8 cellular contexts compared by ENCODE assay signal in the genomic region with DNA sequence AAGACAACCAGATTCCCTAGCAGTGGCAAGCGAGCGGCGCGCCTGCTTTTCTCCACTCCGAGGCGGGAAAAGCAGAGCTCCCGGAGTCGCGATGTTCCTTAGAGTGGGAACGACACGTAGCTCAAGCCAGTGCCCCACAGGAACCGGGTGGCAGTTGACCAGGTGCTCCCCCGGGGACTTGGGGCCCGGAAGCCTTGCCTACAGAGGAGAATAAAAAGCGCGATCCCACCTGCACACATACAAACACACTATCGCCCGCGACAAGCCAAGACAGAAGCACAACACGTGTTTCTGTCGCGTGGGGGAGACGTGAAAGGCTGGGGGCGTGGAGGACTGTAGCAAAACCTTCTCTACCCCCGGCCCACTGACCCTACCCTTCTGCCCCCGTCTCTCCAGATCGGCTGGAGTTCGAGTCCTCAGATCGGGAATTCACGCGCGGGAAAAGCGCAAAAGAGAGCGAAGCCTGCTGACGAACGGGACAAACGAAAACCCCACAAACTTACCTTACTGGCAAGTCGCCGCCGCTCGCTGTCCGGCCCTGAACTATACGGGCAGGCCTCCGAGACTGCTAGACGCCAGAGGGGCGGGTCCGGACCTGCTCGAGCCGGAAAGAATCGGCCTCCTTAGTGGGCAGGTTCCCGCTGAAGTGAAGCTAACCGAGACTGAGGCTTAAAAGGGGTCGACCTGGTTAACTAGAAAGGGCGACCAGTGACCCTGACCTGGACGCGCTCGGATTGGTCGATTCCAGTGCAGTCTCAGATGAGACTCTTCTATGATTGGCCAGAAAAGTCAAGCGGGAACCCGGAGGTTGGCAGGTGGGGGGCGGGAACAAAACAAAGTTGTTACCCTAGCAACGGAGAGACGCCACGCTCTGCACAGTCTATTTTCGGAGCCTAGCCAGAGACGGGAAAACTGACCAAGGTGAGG. TPM values are rescaled to one million over a fixed set of nuclear protein-coding genes. Genes with fewer than 3 reads are reported as not detected.
DNase-seq lines count a peak whose midpoint lies in the region; ATAC-seq, FAIRE-seq and TF ChIP-seq lines count a peak whose summit lies in the region.

TSS of gene DNAAF6 (plus strand) at position 842 of the 927 bp plus-strand sequence. CDS start 6,265 bp downstream, outside the sequence.
A gene with protein sequence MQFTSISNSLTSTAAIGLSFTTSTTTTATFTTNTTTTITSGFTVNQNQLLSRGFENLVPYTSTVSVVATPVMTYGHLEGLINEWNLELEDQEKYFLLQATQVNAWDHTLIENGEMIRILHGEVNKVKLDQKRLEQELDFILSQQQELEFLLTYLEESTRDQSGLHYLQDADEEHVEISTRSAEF (minus strand): TSS at position 664 of the 927 bp plus-strand sequence. CDS start 31,287 bp downstream, outside the sequence.

- H3K36me3 ChIP-seq in mammary epithelial cell (ENCODE audit: insufficient read depth, low read length) = no peaks in the 10 kb centered on the region
- no peaks in the 10 kb centered on the region for H3K36me3 ChIP-seq in keratinocyte (ENCODE audit: control insufficient read depth in 2 of 2, extremely low read depth in 1 of 2, insufficient read depth in 2 of 2, low read length in 2 of 2)

- H2AFZ ChIP-seq in mammary epithelial cell (ENCODE audit: low read depth, low read length) (peak within 1 kb of the TSS; percentile 83), keratinocyte (ENCODE audit: control insufficient read depth, low read length) (peak within 1 kb of the TSS; percentile 88)

- H4K20me1 ChIP-seq in mammary epithelial cell (ENCODE audit: insufficient read depth, low read length) (no peaks in the 10 kb centered on the region), keratinocyte (ENCODE audit: control insufficient read depth, extremely low read depth, insufficient read depth, low read length) (no peaks in the 10 kb centered on the region)

- ATAC-seq in HG02763 (IDR thresholded peaks at IDR 0.05; ENCODE audit: unreplicated experiment) = peak; percentile 95

- no peaks in the 10 kb centered on the region for H3K27me3 ChIP-seq in mammary epithelial cell (ENCODE audit: insufficient read depth, low read length)
- H3K27me3 ChIP-seq in keratinocyte (ENCODE audit: control insufficient read depth, extremely low read depth, insufficient read depth, low read length) = no peaks in the 10 kb centered on the region

- TSS peak; percentile 55 for BruUV-seq in mammary epithelial cell (replicated peaks; lab: Mats Ljungman, UMichigan)

- H3K9ac ChIP-seq in mammary epithelial cell (ENCODE audit: insufficient read depth, low read length) (peak within 1 kb of the TSS; percentile 66), keratinocyte (ENCODE audit: control insufficient read depth, extremely low read depth, insufficient read depth, low read length) (peak within 1 kb of the TSS; percentile 78)

- no peaks in the 10 kb centered on the region for H3K4me1 ChIP-seq in mammary epithelial cell (ENCODE audit: insufficient read depth, low read length)
- H3K4me1 ChIP-seq in keratinocyte (ENCODE audit: control insufficient read depth, extremely low read depth, insufficient read depth, low read length) = no peaks in the 10 kb centered on the region

- H3K9me3 ChIP-seq in mammary epithelial cell (replicated peaks; ENCODE audit: insufficient read depth, low read length) (no peaks in the 10 kb centered on the region), keratinocyte (ENCODE audit: control insufficient read depth, low read depth, low read length) (no peaks in the 10 kb centered on the region)

- TF ChIP-seq CTCF in GM12864 (IDR thresholded peaks at IDR 0.05; ENCODE audit: low read depth, low read length, missing control alignments) (no peak), WI38 (IDR thresholded peaks at IDR 0.05; ENCODE audit: low read depth, low read length) (no peak), mammary epithelial cell (conservative IDR thresholded peaks at IDR 0.05 in 1 of 2, IDR thresholded peaks at IDR 0.05 in 1 of 2; ENCODE audit: extremely low read depth in 1 of 2, insufficient read depth in 1 of 2, low read depth in 1 of 2, low read length in 2 of 2) (no peak), keratinocyte (optimal IDR thresholded peaks at IDR 0.05 in 1 of 3, IDR thresholded peaks at IDR 0.05 in 1 of 3, conservative IDR thresholded peaks at IDR 0.05 in 1 of 3; ENCODE audit: extremely low read depth in 1 of 3, insufficient read depth in 2 of 3, low read length in 3 of 3) (no peak)

- FAIRE-seq in keratinocyte (lab: Jason Lieb, UNC) = no peak

- no peaks in the 10 kb centered on the region for H3K9me1 ChIP-seq in keratinocyte (ENCODE audit: control insufficient read depth, extremely low read depth, insufficient read depth, low read length)

- in situ Hi-C loops in mammary epithelial cell (cut with MboI; ENCODE audit: low sequenced_read_pairs in 2 of 2) = no loop called here

- dilution Hi-C loops in mammary epithelial cell (cut with HindIII; ENCODE audit: low sequenced_read_pairs) (no loop called here), keratinocyte (cut with MboI; ENCODE audit: extremely low pct_ligation_motif_present, low sequenced_read_pairs) (no loop called here)

- DNase-seq in GM12864 (ENCODE audit: low read depth) (peak; percentile 49), NCI-H1436 treated with DMSO at 0.1 percent for 48 hours (lab: John Stamatoyannopoulos, UW) (peak; percentile 74), mammary epithelial cell (peak; percentile 69), keratinocyte (ENCODE audit: low read depth, low spot score) (no peak), NCI-H1694 (lab: John Stamatoyannopoulos, UW) (no peak)
- peak; percentile 13 to 53 (median 33) for DNase-seq in stimulated activated CD4-positive, alpha-beta T cell treated with anti-CD3 and anti-CD28 coated beads, Interleukin-1b, Interleukin-23, amount 100 ng/mL, for 24 hours (ENCODE audit: low read depth in 4 of 4, low spot score in 1 of 4)

- H3K4me3 ChIP-seq in GM12864 (ENCODE audit: low read depth, low read length) (peak within 1 kb of the TSS; percentile 55), WI38 (ENCODE audit: low read depth, low read length) (peak within 1 kb of the TSS; percentile 29), mammary epithelial cell (replicated peaks in 1 of 3; ENCODE audit: insufficient read depth in 1 of 3, low read depth in 2 of 3, low read length in 3 of 3) (peak within 1 kb of the TSS; percentile 45 to 72 (median 53)), keratinocyte (ENCODE audit: control insufficient read depth in 2 of 3, extremely low read depth in 1 of 3, insufficient read depth in 2 of 3, low read depth in 1 of 3, low read length in 3 of 3) (peak within 1 kb of the TSS; percentile 38 to 79 (median 62))

- CTCF ChIA-PET in mammary epithelial cell (lab: Charles Lee; ENCODE audit: low non-redundant PET) = no interaction called here

- 46% methylated on average over 51 of the region's 66 CpGs for WGBS in mammary epithelial cell (ENCODE audit: low coverage, missing lambda C conversion rate)

- H3K27ac ChIP-seq in mammary epithelial cell (ENCODE audit: insufficient read depth, low read depth, low read length) (peak within 1 kb of the TSS; percentile 66), keratinocyte (ENCODE audit: control insufficient read depth, insufficient read depth, low read length) (peak within 1 kb of the TSS; percentile 56)

- intact Hi-C loops in mammary epithelial cell (cut with micrococcal nuclease) = loop anchor here (5.0 to 10.0 kb wide), 2 partner anchors 89 to 181 kb away; partner anchors contain the start of gene RBM41

- H3K4me2 ChIP-seq in mammary epithelial cell (ENCODE audit: insufficient read depth, low read depth, low read length) (peak within 1 kb of the TSS; percentile 81), keratinocyte (ENCODE audit: control insufficient read depth, extremely low read depth, insufficient read depth, low read depth, low read length) (peak within 1 kb of the TSS; percentile 81)

- H3K79me2 ChIP-seq in mammary epithelial cell (ENCODE audit: insufficient read depth, low read length) (peaks cover 4% of the 10 kb centered on the region), keratinocyte (ENCODE audit: control insufficient read depth, insufficient read depth, low read length) (no peaks in the 10 kb centered on the region)

RNA-seq across cellular contexts. Expression of gene DNAAF6, which starts in this region (rescaled TPM):
- not detected for total RNA-seq in mammary epithelial cell
- polyA plus RNA-seq in mammary epithelial cell (not detected), keratinocyte (not detected in 3 replicates)
- polyA minus RNA-seq in mammary epithelial cell (not detected), keratinocyte (not detected in 3 replicates)
- polyA plus RNA-seq in keratinocyte (2011; ENCODE audit: low read depth) = not detected
- not detected in 2 replicates for polyA plus RNA-seq in keratinocyte (2011; cell fraction: cytosol; rRNA removed)
- polyA plus RNA-seq in keratinocyte (2011; cell fraction: nucleus; rRNA removed) = not detected in 2 replicates
- polyA plus RNA-seq in keratinocyte (2012; ENCODE audit: low replicate concordance) = not detected in 2 replicates
- polyA minus RNA-seq in keratinocyte (2011; cell fraction: cytosol; rRNA and poly(A)+ RNA removed) = not detected
- not detected in 2 replicates for polyA minus RNA-seq in keratinocyte (2011; cell fraction: nucleus; rRNA and poly(A)+ RNA removed)

RNA-seq across cellular contexts. Expression of the second gene that starts in this region (rescaled TPM):
- total RNA-seq in mammary epithelial cell = 1 to 10 TPM; 3.8 to 5.5 TPM
- polyA plus RNA-seq in mammary epithelial cell (11.3 TPM), keratinocyte (1.2 to 2.6 TPM (median 1.6 TPM) in 3 replicates)
- polyA minus RNA-seq in mammary epithelial cell (not detected), keratinocyte (0.51 to 1.4 TPM in 2 of 3 replicates, not detected in the other)
- 2.4 TPM for polyA plus RNA-seq in keratinocyte (2011; ENCODE audit: low read depth)
- polyA plus RNA-seq in keratinocyte (2011; cell fraction: cytosol; rRNA removed) = 0.47 and 1.3 TPM in 2 replicates
- polyA plus RNA-seq in keratinocyte (2011; cell fraction: nucleus; rRNA removed) = 2.6 and 3.0 TPM in 2 replicates
- polyA plus RNA-seq in keratinocyte (2012; ENCODE audit: low replicate concordance) = 0.72 and 0.92 TPM in 2 replicates
- polyA minus RNA-seq in keratinocyte (2011; cell fraction: cytosol; rRNA and poly(A)+ RNA removed) = not detected
- polyA minus RNA-seq in keratinocyte (2011; cell fraction: nucleus; rRNA and poly(A)+ RNA removed) = 0.95 and 2.4 TPM in 2 replicates

Comparison
In these comparisons a context has a peak if more than half of its experiments do, and no peak if none do; other contexts are left out.
1. DNase-seq: peak in GM12864 (single experiment), NCI-H1436 treated with DMSO at 0.1 percent for 48 hours (single experiment), mammary epithelial cell (single experiment) and stimulated activated CD4-positive, alpha-beta T cell treated with anti-CD3 and anti-CD28 coated beads, Interleukin-1b, Interleukin-23, amount 100 ng/mL, for 24 hours (4 of 4); none in keratinocyte (single experiment) and NCI-H1694 (single experiment).
2. Peak in every context shown above with its lines, with median percentiles within 50 percentile points of each other: H3K4me3 ChIP-seq.